Comparison of ENCODE assay signal across 1 cellular context in the genomic region with DNA sequence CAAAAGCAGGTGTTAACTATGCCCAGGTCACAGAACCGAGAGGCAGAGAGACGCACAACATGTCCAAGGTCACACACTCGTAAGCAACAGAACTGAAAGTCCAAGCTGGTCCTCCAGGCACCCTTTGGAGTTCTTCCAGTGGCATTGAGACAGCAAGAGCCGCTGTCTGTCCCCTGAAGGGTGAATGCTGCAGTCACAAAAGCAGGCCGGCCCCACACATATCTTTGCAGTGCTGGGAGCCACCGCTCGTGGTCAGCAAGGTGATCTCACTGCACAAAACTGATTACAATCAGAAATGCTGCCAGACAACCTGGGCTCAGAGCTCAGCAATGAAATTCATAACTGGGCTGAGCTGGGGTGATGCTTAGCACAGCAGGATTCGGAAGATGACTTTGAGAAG.
TF ChIP-seq lines count a peak whose summit lies in the region.

No MANE protein-coding gene starts in this region.

TF ChIP-seq in WTC11, 78 proteins besides CTCF, POLR2A, EP300 and RAD21 (continued from another document):
- TF ChIP-seq, protein P1, sequence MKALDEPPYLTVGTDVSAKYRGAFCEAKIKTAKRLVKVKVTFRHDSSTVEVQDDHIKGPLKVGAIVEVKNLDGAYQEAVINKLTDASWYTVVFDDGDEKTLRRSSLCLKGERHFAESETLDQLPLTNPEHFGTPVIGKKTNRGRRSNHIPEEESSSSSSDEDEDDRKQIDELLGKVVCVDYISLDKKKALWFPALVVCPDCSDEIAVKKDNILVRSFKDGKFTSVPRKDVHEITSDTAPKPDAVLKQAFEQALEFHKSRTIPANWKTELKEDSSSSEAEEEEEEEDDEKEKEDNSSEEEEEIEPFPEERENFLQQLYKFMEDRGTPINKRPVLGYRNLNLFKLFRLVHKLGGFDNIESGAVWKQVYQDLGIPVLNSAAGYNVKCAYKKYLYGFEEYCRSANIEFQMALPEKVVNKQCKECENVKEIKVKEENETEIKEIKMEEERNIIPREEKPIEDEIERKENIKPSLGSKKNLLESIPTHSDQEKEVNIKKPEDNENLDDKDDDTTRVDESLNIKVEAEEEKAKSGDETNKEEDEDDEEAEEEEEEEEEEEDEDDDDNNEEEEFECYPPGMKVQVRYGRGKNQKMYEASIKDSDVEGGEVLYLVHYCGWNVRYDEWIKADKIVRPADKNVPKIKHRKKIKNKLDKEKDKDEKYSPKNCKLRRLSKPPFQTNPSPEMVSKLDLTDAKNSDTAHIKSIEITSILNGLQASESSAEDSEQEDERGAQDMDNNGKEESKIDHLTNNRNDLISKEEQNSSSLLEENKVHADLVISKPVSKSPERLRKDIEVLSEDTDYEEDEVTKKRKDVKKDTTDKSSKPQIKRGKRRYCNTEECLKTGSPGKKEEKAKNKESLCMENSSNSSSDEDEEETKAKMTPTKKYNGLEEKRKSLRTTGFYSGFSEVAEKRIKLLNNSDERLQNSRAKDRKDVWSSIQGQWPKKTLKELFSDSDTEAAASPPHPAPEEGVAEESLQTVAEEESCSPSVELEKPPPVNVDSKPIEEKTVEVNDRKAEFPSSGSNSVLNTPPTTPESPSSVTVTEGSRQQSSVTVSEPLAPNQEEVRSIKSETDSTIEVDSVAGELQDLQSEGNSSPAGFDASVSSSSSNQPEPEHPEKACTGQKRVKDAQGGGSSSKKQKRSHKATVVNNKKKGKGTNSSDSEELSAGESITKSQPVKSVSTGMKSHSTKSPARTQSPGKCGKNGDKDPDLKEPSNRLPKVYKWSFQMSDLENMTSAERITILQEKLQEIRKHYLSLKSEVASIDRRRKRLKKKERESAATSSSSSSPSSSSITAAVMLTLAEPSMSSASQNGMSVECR (CRISPR knock-in tag; IDR thresholded peaks at IDR 0.05; ENCODE audit: borderline replicate concordance), result no peak
- TF ChIP-seq, protein P2, sequence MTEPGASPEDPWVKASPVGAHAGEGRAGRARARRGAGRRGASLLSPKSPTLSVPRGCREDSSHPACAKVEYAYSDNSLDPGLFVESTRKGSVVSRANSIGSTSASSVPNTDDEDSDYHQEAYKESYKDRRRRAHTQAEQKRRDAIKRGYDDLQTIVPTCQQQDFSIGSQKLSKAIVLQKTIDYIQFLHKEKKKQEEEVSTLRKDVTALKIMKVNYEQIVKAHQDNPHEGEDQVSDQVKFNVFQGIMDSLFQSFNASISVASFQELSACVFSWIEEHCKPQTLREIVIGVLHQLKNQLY (CRISPR knock-in tag; IDR thresholded peaks at IDR 0.05), result no peak
- no peak for TF ChIP-seq JAZF1 (CRISPR knock-in tag; IDR thresholded peaks at IDR 0.05)
- TF ChIP-seq ZNF232 (CRISPR knock-in tag; IDR thresholded peaks at IDR 0.05), result no peak
- TF ChIP-seq NR2C2 (CRISPR knock-in tag; IDR thresholded peaks at IDR 0.05), result no peak
- TF ChIP-seq FOXK1 (CRISPR knock-in tag; IDR thresholded peaks at IDR 0.05), result no peak
- TF ChIP-seq, protein P3, sequence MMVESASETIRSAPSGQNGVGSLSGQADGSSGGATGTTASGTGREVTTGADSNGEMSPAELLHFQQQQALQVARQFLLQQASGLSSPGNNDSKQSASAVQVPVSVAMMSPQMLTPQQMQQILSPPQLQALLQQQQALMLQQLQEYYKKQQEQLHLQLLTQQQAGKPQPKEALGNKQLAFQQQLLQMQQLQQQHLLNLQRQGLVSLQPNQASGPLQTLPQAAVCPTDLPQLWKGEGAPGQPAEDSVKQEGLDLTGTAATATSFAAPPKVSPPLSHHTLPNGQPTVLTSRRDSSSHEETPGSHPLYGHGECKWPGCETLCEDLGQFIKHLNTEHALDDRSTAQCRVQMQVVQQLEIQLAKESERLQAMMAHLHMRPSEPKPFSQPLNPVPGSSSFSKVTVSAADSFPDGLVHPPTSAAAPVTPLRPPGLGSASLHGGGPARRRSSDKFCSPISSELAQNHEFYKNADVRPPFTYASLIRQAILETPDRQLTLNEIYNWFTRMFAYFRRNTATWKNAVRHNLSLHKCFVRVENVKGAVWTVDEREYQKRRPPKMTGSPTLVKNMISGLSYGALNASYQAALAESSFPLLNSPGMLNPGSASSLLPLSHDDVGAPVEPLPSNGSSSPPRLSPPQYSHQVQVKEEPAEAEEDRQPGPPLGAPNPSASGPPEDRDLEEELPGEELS (CRISPR knock-in tag; IDR thresholded peaks at IDR 0.05), result no peak
- TF ChIP-seq, protein P4, sequence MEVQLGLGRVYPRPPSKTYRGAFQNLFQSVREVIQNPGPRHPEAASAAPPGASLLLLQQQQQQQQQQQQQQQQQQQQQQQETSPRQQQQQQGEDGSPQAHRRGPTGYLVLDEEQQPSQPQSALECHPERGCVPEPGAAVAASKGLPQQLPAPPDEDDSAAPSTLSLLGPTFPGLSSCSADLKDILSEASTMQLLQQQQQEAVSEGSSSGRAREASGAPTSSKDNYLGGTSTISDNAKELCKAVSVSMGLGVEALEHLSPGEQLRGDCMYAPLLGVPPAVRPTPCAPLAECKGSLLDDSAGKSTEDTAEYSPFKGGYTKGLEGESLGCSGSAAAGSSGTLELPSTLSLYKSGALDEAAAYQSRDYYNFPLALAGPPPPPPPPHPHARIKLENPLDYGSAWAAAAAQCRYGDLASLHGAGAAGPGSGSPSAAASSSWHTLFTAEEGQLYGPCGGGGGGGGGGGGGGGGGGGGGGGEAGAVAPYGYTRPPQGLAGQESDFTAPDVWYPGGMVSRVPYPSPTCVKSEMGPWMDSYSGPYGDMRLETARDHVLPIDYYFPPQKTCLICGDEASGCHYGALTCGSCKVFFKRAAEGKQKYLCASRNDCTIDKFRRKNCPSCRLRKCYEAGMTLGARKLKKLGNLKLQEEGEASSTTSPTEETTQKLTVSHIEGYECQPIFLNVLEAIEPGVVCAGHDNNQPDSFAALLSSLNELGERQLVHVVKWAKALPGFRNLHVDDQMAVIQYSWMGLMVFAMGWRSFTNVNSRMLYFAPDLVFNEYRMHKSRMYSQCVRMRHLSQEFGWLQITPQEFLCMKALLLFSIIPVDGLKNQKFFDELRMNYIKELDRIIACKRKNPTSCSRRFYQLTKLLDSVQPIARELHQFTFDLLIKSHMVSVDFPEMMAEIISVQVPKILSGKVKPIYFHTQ (CRISPR knock-in tag; IDR thresholded peaks at IDR 0.05), result no peak
- TF ChIP-seq EMX1 (CRISPR knock-in tag; IDR thresholded peaks at IDR 0.05), result no peak
- no peak for TF ChIP-seq ZNF138 (CRISPR knock-in tag; conservative IDR thresholded peaks at IDR 0.05)
- TF ChIP-seq OVOL2 (CRISPR knock-in tag; IDR thresholded peaks at IDR 0.05; ENCODE audit: borderline replicate concordance), result no peak
